In the genomic region with DNA sequence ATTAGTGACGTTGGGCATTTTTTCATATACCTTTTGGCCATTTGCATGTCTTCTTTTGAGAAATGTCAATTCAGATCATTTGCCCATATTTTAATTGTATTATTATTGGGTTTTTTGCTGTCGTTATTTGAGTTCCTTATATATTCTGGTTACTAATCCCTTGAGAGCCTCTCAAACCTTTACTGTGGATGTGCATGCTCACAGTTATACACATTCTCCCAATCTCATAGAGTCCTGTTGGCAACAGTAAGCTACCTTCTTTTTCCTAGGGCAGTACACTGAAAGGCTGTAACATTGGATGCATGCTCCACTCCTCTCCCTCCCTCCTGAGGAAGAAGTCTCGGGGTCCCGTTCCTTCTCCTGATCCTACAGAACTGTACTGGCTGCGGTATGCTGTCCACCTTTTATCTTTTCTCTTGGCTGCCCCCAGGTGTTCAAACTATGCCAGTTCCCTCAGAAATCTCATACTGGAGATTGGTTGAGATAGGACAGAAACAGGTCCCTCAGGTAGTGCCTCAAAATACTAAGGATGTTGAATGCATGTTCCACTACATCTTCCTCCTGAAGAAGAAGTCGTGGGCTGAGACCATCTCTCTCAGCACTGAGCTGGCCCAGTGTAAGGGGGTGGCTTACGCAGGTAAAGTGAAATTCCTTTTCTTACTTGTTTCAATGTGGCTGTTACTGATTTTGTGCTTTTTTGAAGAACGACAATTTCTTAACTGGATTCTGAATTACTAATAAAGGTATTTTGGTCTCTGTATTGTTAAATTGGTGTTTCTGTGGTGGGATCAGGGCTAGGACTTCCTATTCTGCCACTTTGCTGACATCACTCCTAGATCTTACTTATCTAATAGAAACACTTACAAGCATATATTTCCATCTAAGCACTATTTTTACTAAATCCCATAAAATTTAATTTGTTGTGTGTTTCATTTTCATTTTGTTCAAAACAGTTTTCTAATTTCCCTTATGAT, we compare ENCODE assay signal across 8 cellular contexts.
DNase-seq lines count a peak whose midpoint lies in the region; ATAC-seq and TF ChIP-seq lines count a peak whose summit lies in the region.

No MANE protein-coding gene starts in this region.

- peaks cover 4% of the 10 kb centered on the region for H3K9me3 Mint-ChIP-seq in activated naive CD8-positive, alpha-beta T cell treated with anti-CD3 and anti-CD28 coated beads, Interleukin-2, amount 10 ng/mL, durations not matched to agents 7 days and 5 days

- ATAC-seq in HG03460 (IDR thresholded peaks at IDR 0.05; ENCODE audit: unreplicated experiment) (peak; percentile 56), HG02571 (IDR thresholded peaks at IDR 0.05; ENCODE audit: unreplicated experiment) (no peak)
- peak; percentile 63 for ATAC-seq in activated naive CD8-positive, alpha-beta T cell treated with anti-CD3 and anti-CD28 coated beads, Interleukin-2, amount 10 ng/mL, durations not matched to agents 7 days and 5 days (ENCODE audit: low read depth)

- POLR2A ChIA-PET in activated naive CD8-positive, alpha-beta T cell treated with anti-CD3 and anti-CD28 coated beads, Interleukin-2, amount 10 ng/mL, durations not matched to agents 7 days and 5 days (lab: Charles Lee), result no interaction called here

- peak overlapping the region; percentile 37 for H3K4me3 Mint-ChIP-seq in activated naive CD8-positive, alpha-beta T cell treated with anti-CD3 and anti-CD28 coated beads, Interleukin-2, amount 10 ng/mL, durations not matched to agents 7 days and 5 days

- in situ Hi-C loops in GM13977 (cut with MboI; ENCODE audit: low pct_unique_long_range_greater_than_20kb, low sequenced_read_pairs, unreplicated experiment), result loop anchor here (25.0 kb wide), 1 partner anchor 145 kb away; a partner anchor contains a TSS

- no peak overlapping the region for H3K27ac Mint-ChIP-seq in activated naive CD8-positive, alpha-beta T cell treated with anti-CD3 and anti-CD28 coated beads, Interleukin-2, amount 10 ng/mL, durations not matched to agents 7 days and 5 days

- peaks cover 3% of the 10 kb centered on the region for H3K36me3 Mint-ChIP-seq in activated naive CD8-positive, alpha-beta T cell treated with anti-CD3 and anti-CD28 coated beads, Interleukin-2, amount 10 ng/mL, durations not matched to agents 7 days and 5 days

- H3K4me1 Mint-ChIP-seq in activated naive CD8-positive, alpha-beta T cell treated with anti-CD3 and anti-CD28 coated beads, Interleukin-2, amount 10 ng/mL, durations not matched to agents 7 days and 5 days, result peaks cover 6% of the 10 kb centered on the region

- H3K27me3 Mint-ChIP-seq in activated naive CD8-positive, alpha-beta T cell treated with anti-CD3 and anti-CD28 coated beads, Interleukin-2, amount 10 ng/mL, durations not matched to agents 7 days and 5 days, result peaks cover 3% of the 10 kb centered on the region

- TF ChIP-seq CTCF in GM13977 (IDR thresholded peaks at IDR 0.05; ENCODE audit: extremely low read depth, insufficient read depth, missing control alignments), result peak; percentile 48

- peak; percentile 24 for DNase-seq in AG20443 (ENCODE audit: low spot score)
- DNase-seq in GM13977 (ENCODE audit: low spot score), result peak; percentile 55
- DNase-seq in SHP77 treated with DMSO at 0.1 percent for 48 hours (lab: John Stamatoyannopoulos, UW), result peak; percentile 67
- DNase-seq in activated naive CD8-positive, alpha-beta T cell treated with anti-CD3 and anti-CD28 coated beads, Interleukin-2, amount 10 ng/mL, durations not matched to agents 7 days and 5 days, result no peak
- peak; percentile 17 for DNase-seq in kidney glomerular epithelial cell (lab: John Stamatoyannopoulos, UW)
- peak; percentile 3 for DNase-seq in stimulated activated CD8-positive, alpha-beta memory T cell treated with anti-CD3 and anti-CD28 coated beads, Interleukin-12 subunit alpha, Interleukin-12 subunit beta, amount 100 ng/mL, for 4 hours (ENCODE audit: low read depth)
